Comparison of ENCODE assay signal across 12 cellular contexts in the genomic region with DNA sequence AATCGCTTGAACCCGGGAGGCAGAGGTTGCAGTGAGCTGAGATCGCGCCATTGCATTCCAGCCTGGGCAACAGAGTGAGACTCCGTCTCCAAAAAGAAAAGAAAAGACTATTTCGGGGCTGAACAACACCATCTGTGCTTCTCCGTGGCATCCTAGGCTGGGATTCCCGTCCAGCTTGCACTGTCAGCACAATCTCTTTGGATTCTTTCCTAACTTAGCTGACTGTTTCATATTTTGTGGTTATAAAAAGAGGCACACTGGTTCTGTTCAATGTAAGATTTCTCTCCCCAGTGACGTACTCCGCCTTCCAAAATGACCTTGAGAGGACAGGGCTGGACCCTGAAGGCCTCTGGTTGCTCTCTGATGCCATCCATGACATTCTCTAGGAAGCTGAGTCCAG. TPM values are rescaled to one million over a fixed set of nuclear protein-coding genes. Genes with fewer than 3 reads are reported as not detected.
"Had no signal": no experiment of that assay in that cellular context is flagged by ENCODE, and none has a peak within 500 bp of the region (broad histone marks: within the 10 kb centered on the region; RNA-seq: fewer than 3 reads in every experiment).

No MANE protein-coding gene starts in this region.

- H3K4me3 ChIP-seq: coronary artery, transverse colon had no signal

- H3K9me3 ChIP-seq: transverse colon had no signal

- H3K27ac ChIP-seq: coronary artery, transverse colon had no signal

- H3K27me3 ChIP-seq: transverse colon had no signal

- DNase-seq: activated B cell treated with CpG ODN at 0.5 μM for 24 hours; activated CD4-positive, alpha-beta T cell treated with anti-CD3 and anti-CD28 coated beads, Interleukin-2, amount 10 ng/mL, durations not matched to agents 24 days and 14 days; activated naive CD4-positive, alpha-beta T cell; caudate nucleus; effector CD8-positive, alpha-beta T cell; glutamatergic neuron; nephron progenitor cell; small intestine; T-helper 17 cell; transverse colon had no signal

RNA-seq across cellular contexts. Expression of a gene that starts 25.9 kb away (rescaled TPM):
- total RNA-seq: activated B cell treated with CpG ODN at 0.5 μM for 24 hours; activated CD4-positive, alpha-beta T cell treated with anti-CD3 and anti-CD28 coated beads, Interleukin-2, amount 10 ng/mL, durations not matched to agents 24 days and 14 days; activated T-helper 1 cell treated with anti-CD3 and anti-CD28 coated beads, Interleukin-12 subunit alpha, Interleukin-12 subunit beta, Interleukin-2, Interleukin-4 antibody, amounts not matched to agents 30 ng/mL and 10 ng/mL and 1 ng/mL, durations not matched to agents 14 hours and 24 hours and 36 hours; T-helper 17 cell had no signal
